Comparison of ENCODE assay signal across 8 cellular contexts in the genomic region with DNA sequence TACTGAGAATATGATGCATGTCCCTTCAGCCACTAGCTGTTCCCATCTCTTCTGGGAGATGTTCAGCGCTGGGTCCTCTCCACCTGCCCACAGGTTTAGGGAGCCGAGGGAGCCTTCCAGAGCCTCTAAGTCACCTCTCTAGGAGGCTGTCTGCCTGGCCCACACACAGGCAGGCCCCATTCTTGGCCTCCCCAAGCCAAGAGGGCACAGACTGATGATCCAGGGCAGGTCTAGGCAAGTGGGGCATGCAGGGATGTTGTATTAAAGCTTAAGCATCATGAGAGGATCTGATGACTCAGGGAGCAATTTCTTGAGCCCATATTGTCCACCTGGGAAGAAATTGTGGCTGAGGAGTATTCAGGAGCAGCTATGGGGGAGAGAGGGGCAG. TPM values are rescaled to one million over a fixed set of nuclear protein-coding genes. Genes with fewer than 3 reads are reported as not detected.
A peak's percentile ranks its signal among the peaks of the same experiment; 100 is the strongest.
DNase-seq lines count a peak whose midpoint lies in the region; ATAC-seq and TF ChIP-seq lines count a peak whose summit lies in the region.

No MANE protein-coding gene starts in this region.

- H3K4me3 ChIP-seq in WERI-Rb-1 (ENCODE audit: low read depth, low read length) (no peak overlapping the region), lower lobe of right lung (no peak overlapping the region)

- intact Hi-C loops in lower lobe of right lung (cut with DNase I): no loop called here

- ATAC-seq in GM21360 (IDR thresholded peaks at IDR 0.05; ENCODE audit: unreplicated experiment): peak; percentile 0
- ATAC-seq in lower lobe of right lung: peak in 1 of 2 donors; percentile 2

- no peak for TF ChIP-seq CTCF in 22Rv1 (IDR thresholded peaks at IDR 0.05)
- no peak for TF ChIP-seq CTCF in WERI-Rb-1 (IDR thresholded peaks at IDR 0.05; ENCODE audit: low read depth, low read length)
- no peak for TF ChIP-seq CTCF in lower lobe of right lung (IDR thresholded peaks at IDR 0.05)

- peak; percentile 10 for DNase-seq in WERI-Rb-1
- DNase-seq in lower lobe of right lung: no peak
- no peak for DNase-seq in iPS-NIHi7 (ENCODE audit: extremely low spot score)
- DNase-seq in NCI-H510A (lab: John Stamatoyannopoulos, UW): no peak
- no peak for DNase-seq in T-helper 9 cell
- DNase-seq in OCI-M1 (lab: John Stamatoyannopoulos, UW): no peak

- H3K27ac ChIP-seq in 22Rv1 (peak overlapping the region; percentile 69), WERI-Rb-1 (no peak overlapping the region), lower lobe of right lung (peak overlapping the region; percentile 73)

- peaks cover 41% of the 10 kb centered on the region for H3K4me1 ChIP-seq in lower lobe of right lung

- H3K27me3 ChIP-seq in WERI-Rb-1 (ENCODE audit: insufficient read depth, low read depth, severe bottlenecking): no peaks in the 10 kb centered on the region
- no peaks in the 10 kb centered on the region for H3K27me3 ChIP-seq in lower lobe of right lung (ENCODE audit: low read depth)

- no peaks in the 10 kb centered on the region for H3K36me3 ChIP-seq in WERI-Rb-1
- no peaks in the 10 kb centered on the region for H3K36me3 ChIP-seq in lower lobe of right lung

- H3K9me3 ChIP-seq in WERI-Rb-1 (ENCODE audit: severe bottlenecking): no peaks in the 10 kb centered on the region
- no peaks in the 10 kb centered on the region for H3K9me3 ChIP-seq in lower lobe of right lung

RNA-seq across cellular contexts. Expression of a gene that starts 19.9 kb away (rescaled TPM):
- total RNA-seq in lower lobe of right lung: 1,739 TPM

RNA-seq across cellular contexts. Expression of a gene that starts 44.4 kb away (rescaled TPM):
- total RNA-seq in lower lobe of right lung: 5.4 TPM

RNA-seq across cellular contexts. Expression of a gene that starts 45.6 kb away (rescaled TPM):
- 64.2 TPM for total RNA-seq in lower lobe of right lung
